In the genomic region with DNA sequence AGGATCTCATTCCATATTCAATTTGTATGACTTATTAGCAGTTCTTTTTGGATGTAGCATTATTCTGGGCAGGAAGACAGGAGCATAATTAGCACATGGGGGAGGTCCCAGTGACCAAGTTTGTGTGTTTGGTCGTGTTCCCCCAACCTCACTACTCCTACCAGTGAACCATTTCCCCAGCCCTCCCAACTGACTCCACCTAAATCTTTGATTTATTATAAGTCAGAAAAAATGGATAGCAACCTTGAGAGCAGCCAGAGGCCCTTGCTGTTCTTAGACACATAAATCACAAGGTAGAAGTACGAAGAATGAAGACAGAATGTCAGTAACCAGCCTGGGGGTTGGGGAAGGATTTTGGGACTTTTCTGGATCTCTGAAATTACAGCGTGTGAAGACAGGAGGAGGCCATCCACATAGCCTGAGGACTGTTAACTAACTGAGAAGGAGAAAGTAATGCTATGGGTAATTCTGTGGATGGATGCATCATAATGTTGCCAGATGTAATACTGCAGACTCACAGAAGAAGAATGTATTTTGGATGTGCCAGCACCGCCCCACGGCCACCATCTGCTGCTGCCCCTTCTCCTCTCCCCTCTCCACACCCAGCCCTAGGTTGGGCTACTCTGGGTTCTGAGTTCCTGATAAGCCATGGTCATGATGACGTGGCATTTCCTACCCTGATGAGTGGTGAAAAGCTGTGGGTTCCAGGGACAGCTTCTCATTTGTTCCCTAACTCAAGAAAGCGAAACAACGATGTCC, we compare ENCODE assay signal across 9 cellular contexts.
A peak's percentile ranks its signal among the peaks of the same experiment; 100 is the strongest.
DNase-seq lines count a peak whose midpoint lies in the region; ATAC-seq and TF ChIP-seq lines count a peak whose summit lies in the region.
"Had no signal": no experiment of that assay in that cellular context is flagged by ENCODE, and none has a peak within 500 bp of the region (broad histone marks: within the 10 kb centered on the region; RNA-seq: fewer than 3 reads in every experiment).

No MANE protein-coding gene starts in this region.

- H3K27me3 ChIP-seq in brain microvascular endothelial cell (replicated peaks) (no peaks in the 10 kb centered on the region), lower lobe of right lung (ENCODE audit: low read depth) (no peaks in the 10 kb centered on the region), stomach (no peaks in the 10 kb centered on the region)

- DNase-seq in AG09309 (ENCODE audit: low read depth), result peak; percentile 59
- DNase-seq in MV-4-11 (lab: John Stamatoyannopoulos, UW), result peak; percentile 63
- DNase-seq in brain microvascular endothelial cell, result peak; percentile 31
- DNase-seq in lower lobe of right lung, result no peak
- no peak for DNase-seq in cerebellum (ENCODE audit: low spot score)
- DNase-seq in activated CD4-positive, alpha-beta T cell treated with anti-CD3 and anti-CD28 coated beads, Interleukin-2, amount 50 U/mL, for 4 hours, result no peak
- DNase-seq in stomach, result no peak
- DNase-seq: CD4-positive, CD25-positive, alpha-beta regulatory T cell had no signal

- no peaks in the 10 kb centered on the region for H3K36me3 ChIP-seq in brain microvascular endothelial cell (replicated peaks)
- no peaks in the 10 kb centered on the region for H3K36me3 ChIP-seq in lower lobe of right lung
- no peaks in the 10 kb centered on the region for H3K36me3 ChIP-seq in stomach

- TF ChIP-seq EP300 in stomach (IDR thresholded peaks at IDR 0.05), result no peak

- intact Hi-C loops in lower lobe of right lung (cut with DNase I) (no loop called here), stomach (cut with DNase I; ENCODE audit: low total_unique reads) (no loop called here)

- ATAC-seq in lower lobe of right lung (peak; percentile 56 to 70), GM18511 (IDR thresholded peaks at IDR 0.05; ENCODE audit: unreplicated experiment) (no peak)

- in situ Hi-C loops in brain microvascular endothelial cell (cut with HindIII; ENCODE audit: low pct_ligation_motif_present, low sequenced_read_pairs), result no loop called here

- H3K9me3 ChIP-seq in lower lobe of right lung (no peaks in the 10 kb centered on the region), stomach (no peaks in the 10 kb centered on the region)

- TF ChIP-seq POLR2A in stomach (IDR thresholded peaks at IDR 0.05), result no peak

- TF ChIP-seq CTCF in AG09309 (IDR thresholded peaks at IDR 0.05; ENCODE audit: control insufficient read depth, insufficient read depth, low read depth, low read length, missing control alignments) (no peak), brain microvascular endothelial cell (IDR thresholded peaks at IDR 0.05; ENCODE audit: low read depth, low read length, missing control alignments) (no peak), lower lobe of right lung (IDR thresholded peaks at IDR 0.05) (no peak), stomach (IDR thresholded peaks at IDR 0.05) (no peak)

- H3K27ac ChIP-seq in brain microvascular endothelial cell (no peak overlapping the region), lower lobe of right lung (no peak overlapping the region), stomach (no peak overlapping the region)

- H3K4me1 ChIP-seq in lower lobe of right lung (peaks cover 17% of the 10 kb centered on the region), stomach (peaks cover 3 to 29% (median 11%) of the 10 kb centered on the region in 4 donors)

- 76 to 83% (median 82%) methylated on average over 8 of the region's 8 CpGs for WGBS in stomach, 5 donors

- H3K4me3 ChIP-seq in AG09309 (ENCODE audit: control insufficient read depth, low read depth, low read length) (no peak overlapping the region), brain microvascular endothelial cell (ENCODE audit: low read depth, low read length) (no peak overlapping the region), lower lobe of right lung (no peak overlapping the region), stomach (no peak overlapping the region)

Comparison
In these comparisons a context has a peak if more than half of its experiments do, and no peak if none do; other contexts are left out.
1. DNase-seq: peak in AG09309 (single experiment), MV-4-11 (single experiment) and brain microvascular endothelial cell (single experiment); none in lower lobe of right lung (single experiment), cerebellum (single experiment), activated CD4-positive, alpha-beta T cell treated with anti-CD3 and anti-CD28 coated beads, Interleukin-2, amount 50 U/mL, for 4 hours (0 of 2) and stomach (single experiment).